In genomic region chr6:32189082-32189741, GRCh38 we compare ENCODE assay signal across 1 cellular context.
TF ChIP-seq lines count a peak whose summit lies in the region.

No MANE protein-coding gene starts in this region.

TF ChIP-seq in GM23338, 12 proteins besides CTCF, POLR2A, EP300 and RAD21 (continued from another document):
- TF ChIP-seq ZNF462 (CRISPR knock-in tag; IDR thresholded peaks at IDR 0.05), result no peak
TF ChIP-seq in GM23338: peak in this region for 0.
